Comparison of ENCODE assay signal across 10 cellular contexts in genomic region chr5:141245250-141245717, GRCh38. TPM values are rescaled to one million over a fixed set of nuclear protein-coding genes. Genes with fewer than 3 reads are reported as not detected.
DNase-seq lines count a peak whose midpoint lies in the region; ATAC-seq and TF ChIP-seq lines count a peak whose summit lies in the region.
"Had no signal": no experiment of that assay in that cellular context is flagged by ENCODE, and none has a peak within 500 bp of the region (broad histone marks: within the 10 kb centered on the region; RNA-seq: fewer than 3 reads in every experiment).

Gene PCDHB15 (plus strand): TSS chr5:141245395. CDS start chr5:141245579, 184 bp downstream.

- DNase-seq in activated CD4-positive, alpha-beta T cell treated with anti-CD3 and anti-CD28 coated beads for 48 hours: peak; percentile 14
- DNase-seq in activated CD4-positive, alpha-beta T cell treated with anti-CD3 and anti-CD28 coated beads, Interleukin-2, amount 50 U/mL, for 1 hour: no peak
- DNase-seq in activated CD8-positive, alpha-beta T cell treated with anti-CD3 and anti-CD28 coated beads, Interleukin-2, amount 10 ng/mL, durations not matched to agents 7 days and 5 days: peak; percentile 22
- DNase-seq in GM10248 (ENCODE audit: extremely low spot score) (no peak), NCI-H510A (lab: John Stamatoyannopoulos, UW) (no peak), lower leg skin (ENCODE audit: low spot score in 2 of 2) (no peak)

- peaks cover 64% of the 10 kb centered on the region for H3K9me3 Mint-ChIP-seq in activated CD8-positive, alpha-beta T cell treated with anti-CD3 and anti-CD28 coated beads, Interleukin-2, amount 10 ng/mL, durations not matched to agents 7 days and 5 days (ENCODE audit: insufficient read depth)

- TF ChIP-seq POLR2A in lower leg skin (IDR thresholded peaks at IDR 0.05): no peak

- intact Hi-C loops in lower leg skin (cut with DNase I; ENCODE audit: low total_unique reads): no loop called here

- H3K4me3 ChIP-seq in iPS-20b (ENCODE audit: low read length) (peak within 1 kb of the TSS; percentile 37; the same call in 1 of the 2 replicates), lower leg skin (ENCODE audit: low read depth, poor library complexity, severe bottlenecking) (no peak within 1 kb of the TSS)
- H3K4me3 ChIP-seq: BLaER1 had no signal

- ATAC-seq in activated CD8-positive, alpha-beta T cell treated with anti-CD3 and anti-CD28 coated beads, Interleukin-2, amount 10 ng/mL, durations not matched to agents 7 days and 5 days: no peak

- peaks cover 4% of the 10 kb centered on the region for H3K36me3 Mint-ChIP-seq in activated CD8-positive, alpha-beta T cell treated with anti-CD3 and anti-CD28 coated beads, Interleukin-2, amount 10 ng/mL, durations not matched to agents 7 days and 5 days (ENCODE audit: low read depth)

- H3K9ac ChIP-seq in iPS-20b (ENCODE audit: low read depth, low read length): no peak within 1 kb of the TSS
- H3K9ac ChIP-seq: BLaER1 had no signal

- H3K4me1 Mint-ChIP-seq in activated CD8-positive, alpha-beta T cell treated with anti-CD3 and anti-CD28 coated beads, Interleukin-2, amount 10 ng/mL, durations not matched to agents 7 days and 5 days (ENCODE audit: low read depth): no peaks in the 10 kb centered on the region

- POLR2A ChIA-PET in activated CD8-positive, alpha-beta T cell treated with anti-CD3 and anti-CD28 coated beads, Interleukin-2, amount 10 ng/mL, durations not matched to agents 7 days and 5 days (lab: Charles Lee): no interaction called here
- POLR2A ChIA-PET in GM10248 (lab: Yijun Ruan, JAX): no interaction called here

- H3K27ac Mint-ChIP-seq in activated CD8-positive, alpha-beta T cell treated with anti-CD3 and anti-CD28 coated beads, Interleukin-2, amount 10 ng/mL, durations not matched to agents 7 days and 5 days: no peak within 1 kb of the TSS
- H3K27ac Mint-ChIP-seq: activated naive CD8-positive, alpha-beta T cell had no signal

- H3K27me3 Mint-ChIP-seq in activated CD8-positive, alpha-beta T cell treated with anti-CD3 and anti-CD28 coated beads, Interleukin-2, amount 10 ng/mL, durations not matched to agents 7 days and 5 days (ENCODE audit: low read depth): peaks cover 7% of the 10 kb centered on the region

- no peaks in the 10 kb centered on the region for H3K4me1 ChIP-seq in iPS-20b (ENCODE audit: insufficient read depth, low read length)
- H3K4me1 ChIP-seq: BLaER1 had no signal

- peaks cover 91% of the 10 kb centered on the region for H3K9me3 ChIP-seq in iPS-20b (ENCODE audit: insufficient read depth, low read depth, low read length)

- H3K27ac ChIP-seq in iPS-20b (ENCODE audit: low read length) (no peak within 1 kb of the TSS), temporal lobe (ENCODE audit: low read depth, low read length) (no peak within 1 kb of the TSS)
- H3K27ac ChIP-seq: BLaER1 had no signal

- 10% methylated on average over 12 to 16 of the region's 16 CpGs for WGBS in lower leg skin, 2 donors

- no peaks in the 10 kb centered on the region for H3K36me3 ChIP-seq in iPS-20b (ENCODE audit: insufficient read depth, low read depth, low read length)

- no peak within 1 kb of the TSS for H3K4me3 Mint-ChIP-seq in activated CD8-positive, alpha-beta T cell treated with anti-CD3 and anti-CD28 coated beads, Interleukin-2, amount 10 ng/mL, durations not matched to agents 7 days and 5 days
- H3K4me3 Mint-ChIP-seq: activated naive CD8-positive, alpha-beta T cell had no signal

- CTCF ChIA-PET in activated CD8-positive, alpha-beta T cell treated with anti-CD3 and anti-CD28 coated beads, Interleukin-2, amount 10 ng/mL, durations not matched to agents 7 days and 5 days (lab: Charles Lee): interaction anchor here (0.6 to 2.0 kb wide), 3 partner anchors 176 to 322 kb away, joined by 3 to 6 read pairs (median 3); partner anchors contain the start of gene PCDHGA11
- CTCF ChIA-PET in GM10248 (lab: Yijun Ruan, JAX): interaction anchor here (0.9 to 1.6 kb wide), 4 partner anchors 10 to 319 kb away, joined by 3 to 4 read pairs (median 3); partner anchors contain the start of genes PCDHB11 and PCDHGA10

- no peaks in the 10 kb centered on the region for H3K27me3 ChIP-seq in iPS-20b (ENCODE audit: insufficient read depth, low read length)
- H3K27me3 ChIP-seq: BLaER1 had no signal

- TF ChIP-seq CTCF in GM10248 (IDR thresholded peaks at IDR 0.05; ENCODE audit: control extremely low read depth, extremely low read depth, low read depth, missing control alignments) (no peak), lower leg skin (IDR thresholded peaks at IDR 0.05) (no peak)

RNA-seq across cellular contexts. Expression of gene PCDHB15, which starts in this region (rescaled TPM):
- not detected for total RNA-seq in activated CD8-positive, alpha-beta T cell treated with anti-CD3 and anti-CD28 coated beads, Interleukin-2, amount 10 ng/mL, durations not matched to agents 7 days and 5 days
- total RNA-seq in temporal lobe: 16.0 TPM
- 1 to 10 TPM in 3 of 4 donors, under 1 TPM in 1; 0.46 to 2.0 (median 1.4) TPM for total RNA-seq in lower leg skin

Comparison
In these comparisons a context has a peak if more than half of its experiments do, and no peak if none do; other contexts are left out.
1. Peak in DNase-seq in activated CD8-positive, alpha-beta T cell treated with anti-CD3 and anti-CD28 coated beads, Interleukin-2, amount 10 ng/mL, durations not matched to agents 7 days and 5 days; RNA of the gene not detected or under 1 TPM.